21 cellular contexts compared by ENCODE assay signal in the genomic region with DNA sequence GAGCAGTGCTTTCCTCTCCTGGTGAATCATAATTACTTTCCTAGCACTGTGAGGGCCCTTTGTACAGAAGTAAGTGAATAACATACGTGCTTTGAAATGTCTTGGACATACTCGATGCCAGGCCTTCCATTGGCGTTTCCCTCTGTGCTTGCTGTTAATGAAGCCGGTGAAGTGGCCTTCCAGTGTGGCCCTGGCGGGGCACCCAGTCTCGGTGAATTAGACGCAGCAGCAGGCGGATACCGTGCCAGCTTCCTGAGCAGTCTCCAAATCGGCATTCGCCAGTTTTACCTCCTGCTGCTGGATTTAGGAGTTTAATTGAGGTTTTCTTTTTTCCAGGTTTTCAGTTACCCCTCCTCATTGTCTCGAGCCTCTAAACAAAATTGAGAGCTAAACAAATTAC.
DNase-seq lines count a peak whose midpoint lies in the region; ATAC-seq and TF ChIP-seq lines count a peak whose summit lies in the region.
"Had no signal": no experiment of that assay in that cellular context is flagged by ENCODE, and none has a peak within 500 bp of the region (broad histone marks: within the 10 kb centered on the region; RNA-seq: fewer than 3 reads in every experiment).

No MANE protein-coding gene starts in this region.

- H3K9me2 ChIP-seq in PC-3 (replicated peaks; ENCODE audit: low read length): no peaks in the 10 kb centered on the region

- CTCF ChIA-PET in PC-3 (lab: Charles Lee): no interaction called here

- H3K4me3 ChIP-seq in right atrium auricular region (no peak overlapping the region), PC-3 (ENCODE audit: low read length) (no peak overlapping the region)
- H3K4me3 ChIP-seq: BLaER1, PC-9, SJSA1 had no signal

- no TSS peak for BruUV-seq in PC-3 (replicated peaks; lab: Mats Ljungman, UMichigan)

- H3K9me3 ChIP-seq in right atrium auricular region (no peaks in the 10 kb centered on the region), PC-3 (ENCODE audit: low read length) (no peaks in the 10 kb centered on the region)
- H3K9me3 ChIP-seq: BLaER1, SJSA1 had no signal

- H3K36me3 ChIP-seq in right atrium auricular region: no peaks in the 10 kb centered on the region
- no peaks in the 10 kb centered on the region for H3K36me3 ChIP-seq in PC-3 (ENCODE audit: low read depth, low read length)
- H3K36me3 ChIP-seq: BLaER1, SJSA1 had no signal

- H4K20me1 ChIP-seq in PC-3 (ENCODE audit: low read length): no peaks in the 10 kb centered on the region
- H4K20me1 ChIP-seq: BLaER1 had no signal

- H3K27me3 ChIP-seq in right atrium auricular region: no peaks in the 10 kb centered on the region
- H3K27me3 ChIP-seq in PC-3 (ENCODE audit: low read length): 0 out of 2 replicates have a peak, but pooled peaks cover 16% of the 10 kb centered on the region
- H3K27me3 ChIP-seq: BLaER1, SJSA1 had no signal

- H3F3A ChIP-seq in PC-3 (ENCODE audit: low read length, unreplicated experiment): no peaks in the 10 kb centered on the region

- H3K27ac ChIP-seq in right atrium auricular region (no peak overlapping the region), PC-3 (ENCODE audit: low read length) (no peak overlapping the region)
- H3K27ac ChIP-seq: BLaER1, PC-9, SJSA1 had no signal

- ATAC-seq in left ventricle myocardium superior: no peak
- no peak for ATAC-seq in sciatic nerve
- ATAC-seq in PC-3: no peak
- ATAC-seq: Right ventricle myocardium inferior had no signal

- H3K79me2 ChIP-seq in PC-3 (ENCODE audit: low read length): no peaks in the 10 kb centered on the region

- no peak overlapping the region for H2AFZ ChIP-seq in PC-3 (ENCODE audit: low read length)
- H2AFZ ChIP-seq: PC-9 had no signal

- H3K4me2 ChIP-seq in PC-3 (ENCODE audit: low read length): no peak overlapping the region
- H3K4me2 ChIP-seq: BLaER1, PC-9 had no signal

- no peak overlapping the region for H3K9ac ChIP-seq in PC-3 (ENCODE audit: low read length)
- H3K9ac ChIP-seq: BLaER1 had no signal

- TF ChIP-seq CTCF in right atrium auricular region (IDR thresholded peaks at IDR 0.05) (no peak), PC-3 (conservative IDR thresholded peaks at IDR 0.05; ENCODE audit: low read depth, low read length) (no peak)

- DNase-seq in right atrium auricular region (ENCODE audit: low spot score): peak; percentile 52
- no peak for DNase-seq in left ventricle myocardium superior
- DNase-seq in midbrain (lab: John Stamatoyannopoulos, UW): peak; percentile 6
- DNase-seq in sciatic nerve (ENCODE audit: low spot score): peak; percentile 21
- DNase-seq in stimulated activated CD8-positive, alpha-beta memory T cell treated with anti-CD3 and anti-CD28 coated beads, Interleukin-4, amount 100 ng/mL, for 48 hours: no peak
- DNase-seq in PC-3: no peak
- DNase-seq in epidermal melanocyte (ENCODE audit: insufficient read length, low spot score): no peak
- DNase-seq: CD4-positive, alpha-beta T cell; HCEC 1CT; IMR-90; KG1; MM.1S; NCI-H2029; NCI-H446; NCI-H524 treated with DMSO at 0.1 percent for 48 hours; NCI-H82; NK-92 treated with Interleukin-12 subunit alpha and Interleukin-12 subunit beta, amount 100 ng/mL, for 24 hours; PC-9 had no signal

- H3K4me1 ChIP-seq in right atrium auricular region (no peaks in the 10 kb centered on the region), PC-3 (ENCODE audit: insufficient read depth, low read length) (no peaks in the 10 kb centered on the region)
- H3K4me1 ChIP-seq: BLaER1 had no signal

- POLR2A ChIA-PET in PC-3 (lab: Charles Lee; ENCODE audit: unreplicated experiment): no interaction called here

- intact Hi-C loops in left ventricle myocardium superior (cut with micrococcal nuclease): no loop called here
- intact Hi-C loops in sciatic nerve (cut with DNase I): no loop called here
- intact Hi-C loops in PC-3 (cut with micrococcal nuclease): no loop called here

Comparison
In these comparisons a context has a peak if more than half of its experiments do, and no peak if none do; other contexts are left out.
1. DNase-seq: peak in right atrium auricular region (single experiment), midbrain (single experiment) and sciatic nerve (single experiment); none in left ventricle myocardium superior (single experiment), stimulated activated CD8-positive, alpha-beta memory T cell treated with anti-CD3 and anti-CD28 coated beads, Interleukin-4, amount 100 ng/mL, for 48 hours (single experiment), PC-3 (single experiment) and epidermal melanocyte (single experiment).